In genomic region chr3:107634142-107634489, GRCh38 we compare ENCODE assay signal across 15 cellular contexts.
A peak's percentile ranks its signal among the peaks of the same experiment; 100 is the strongest.
DNase-seq lines count a peak whose midpoint lies in the region; ATAC-seq and FAIRE-seq lines count a peak whose summit lies in the region.
"Had no signal": no experiment of that assay in that cellular context is flagged by ENCODE, and none has a peak within 500 bp of the region (broad histone marks: within the 10 kb centered on the region; RNA-seq: fewer than 3 reads in every experiment).

No MANE protein-coding gene starts in this region.

- H3K36me3 Mint-ChIP-seq in memory B cell = no peaks in the 10 kb centered on the region
- H3K36me3 Mint-ChIP-seq: activated naive CD4-positive, alpha-beta T cell treated with anti-CD3 and anti-CD28 coated beads, Interleukin-2, amount 50 U/mL, for 72 hours had no signal

- DNase-seq in memory B cell (ENCODE audit: low spot score in 2 of 2) (no peak), small intestine (no peak)
- DNase-seq in activated T-cell treated with anti-CD3 and anti-CD28 coated beads, Interleukin-2, amount 50 U/mL, for 1 hour = no peak
- no peak for DNase-seq in stimulated activated CD4-positive, alpha-beta T cell treated with anti-CD3 and anti-CD28 coated beads, Interleukin-15, amount 100 ng/mL, for 24 hours
- DNase-seq: Caco-2; mucosa of descending colon; stimulated activated CD4-positive, alpha-beta T cell treated with anti-CD3 and anti-CD28 coated beads, Interleukin-2, amount 100 ng/mL, for 48 hours; stomach had no signal

- no peaks in the 10 kb centered on the region for H3K36me3 ChIP-seq in small intestine (ENCODE audit: control insufficient read depth in 2 of 2, insufficient read depth in 2 of 2, low read length in 2 of 2)
- H3K36me3 ChIP-seq: esophagus muscularis mucosa, stomach had no signal

- H3K4me3 ChIP-seq in small intestine (ENCODE audit: low read depth in 1 of 2, low read length in 2 of 2) = no peak overlapping the region
- H3K4me3 ChIP-seq: esophagus muscularis mucosa, mucosa of descending colon, stomach had no signal

- ATAC-seq in GM19328 (IDR thresholded peaks at IDR 0.05; ENCODE audit: unreplicated experiment) (peak; percentile 27), GM21825 (IDR thresholded peaks at IDR 0.05; ENCODE audit: unreplicated experiment) (peak; percentile 35), HG03139 (IDR thresholded peaks at IDR 0.05; ENCODE audit: unreplicated experiment) (peak; percentile 31), memory B cell (ENCODE audit: low read depth) (no peak)
- ATAC-seq: mucosa of descending colon had no signal

- no peak overlapping the region for H3K4me3 Mint-ChIP-seq in memory B cell

- H3K4me1 ChIP-seq in small intestine (ENCODE audit: control insufficient read depth in 2 of 2, insufficient read depth in 1 of 2, low read depth in 1 of 2, low read length in 1 of 2) = no peaks in the 10 kb centered on the region
- H3K4me1 ChIP-seq: Caco-2 had no signal

- no peaks in the 10 kb centered on the region for H3K9me3 ChIP-seq in small intestine (ENCODE audit: control insufficient read depth, low read depth)
- H3K9me3 ChIP-seq: Caco-2, esophagus muscularis mucosa, mucosa of descending colon, stomach had no signal

- no peaks in the 10 kb centered on the region for H3K27me3 ChIP-seq in small intestine (ENCODE audit: control insufficient read depth in 2 of 2, insufficient read depth in 2 of 2, low read length in 2 of 2)
- H3K27me3 ChIP-seq: esophagus muscularis mucosa, stomach had no signal

- no peak overlapping the region for H3K27ac ChIP-seq in small intestine (ENCODE audit: low read depth in 1 of 2, low read length in 1 of 2)
- H3K27ac ChIP-seq: esophagus muscularis mucosa, stomach had no signal

- H3K9me3 Mint-ChIP-seq in memory B cell = no peaks in the 10 kb centered on the region
- H3K9me3 Mint-ChIP-seq: activated naive CD4-positive, alpha-beta T cell treated with anti-CD3 and anti-CD28 coated beads, Interleukin-2, amount 50 U/mL, for 72 hours had no signal

- WGBS in small intestine, 3 donors = 96 to 97% (median 96%) methylated on average over 3 of the region's 3 CpGs

- no peak for FAIRE-seq in small intestine (lab: Jason Lieb, UNC)
- FAIRE-seq: RCC 7860 had no signal

- peak overlapping the region; percentile 46 for H3K27ac Mint-ChIP-seq in memory B cell
- H3K27ac Mint-ChIP-seq: activated naive CD4-positive, alpha-beta T cell treated with anti-CD3 and anti-CD28 coated beads, Interleukin-2, amount 50 U/mL, for 72 hours; progenitor cell of endocrine pancreas had no signal

- H3K4me1 Mint-ChIP-seq in memory B cell = peaks cover 29% of the 10 kb centered on the region

- no peaks in the 10 kb centered on the region for H3K27me3 Mint-ChIP-seq in memory B cell
- H3K27me3 Mint-ChIP-seq: progenitor cell of endocrine pancreas had no signal
